In genomic region chr5:170629566-170630175, GRCh38 we compare ENCODE assay signal across 20 cellular contexts.
DNase-seq lines count a peak whose midpoint lies in the region; ATAC-seq and TF ChIP-seq lines count a peak whose summit lies in the region.
"Had no signal": no experiment of that assay in that cellular context is flagged by ENCODE, and none has a peak within 500 bp of the region (broad histone marks: within the 10 kb centered on the region; RNA-seq: fewer than 3 reads in every experiment).

No MANE protein-coding gene starts in this region.

- no peaks in the 10 kb centered on the region for H3K27me3 ChIP-seq in RWPE2 (ENCODE audit: insufficient read depth, poor library complexity, severe bottlenecking)
- H3K27me3 ChIP-seq: BLaER1 had no signal

- peak overlapping the region; percentile 23 for H3K4me3 Mint-ChIP-seq in glutamatergic neuron (ENCODE audit: unreplicated experiment)
- H3K4me3 Mint-ChIP-seq: B cell; CD4-positive, CD25-positive, alpha-beta regulatory T cell; CD8-positive, alpha-beta T cell; GM23338; H9 had no signal

- no peaks in the 10 kb centered on the region for H3K9me3 ChIP-seq in RWPE2 (ENCODE audit: severe bottlenecking)
- H3K9me3 ChIP-seq: BLaER1, Caco-2 had no signal

- no peak overlapping the region for H3K4me3 ChIP-seq in RWPE2 (ENCODE audit: severe bottlenecking)
- H3K4me3 ChIP-seq: BLaER1, GM23338 had no signal

- H3K27ac Mint-ChIP-seq in glutamatergic neuron (ENCODE audit: unreplicated experiment), result peak overlapping the region; percentile 33
- H3K27ac Mint-ChIP-seq: B cell; CD8-positive, alpha-beta T cell; H9 had no signal

- ATAC-seq in RWPE2 (ENCODE audit: low read depth) (no peak), sciatic nerve (no peak), GM18907 (IDR thresholded peaks at IDR 0.05; ENCODE audit: unreplicated experiment) (no peak), HG03135 (IDR thresholded peaks at IDR 0.05; ENCODE audit: unreplicated experiment) (no peak)
- ATAC-seq: CD8-positive, alpha-beta T cell; GM23338; HCT116 had no signal

- H3K9me3 Mint-ChIP-seq in glutamatergic neuron (ENCODE audit: unreplicated experiment), result peaks cover 26% of the 10 kb centered on the region
- H3K9me3 Mint-ChIP-seq: CD4-positive, CD25-positive, alpha-beta regulatory T cell; CD8-positive, alpha-beta T cell; GM23338; H9 had no signal

- peaks cover 23% of the 10 kb centered on the region for H3K27me3 Mint-ChIP-seq in glutamatergic neuron (ENCODE audit: unreplicated experiment)

- H3K4me1 ChIP-seq in RWPE2 (ENCODE audit: insufficient read depth, poor library complexity, severe bottlenecking), result peaks cover 8% of the 10 kb centered on the region

- no peak for TF ChIP-seq CTCF in RWPE2 (IDR thresholded peaks at IDR 0.05; ENCODE audit: poor library complexity, severe bottlenecking)
- no peak for TF ChIP-seq CTCF in glutamatergic neuron (IDR thresholded peaks at IDR 0.05; ENCODE audit: partially characterized antibody, unreplicated experiment)

- intact Hi-C loops in sciatic nerve (cut with DNase I), result no loop called here

- DNase-seq in activated effector memory CD4-positive, alpha-beta T cell treated with anti-CD3 and anti-CD28 coated beads, Interleukin-2, amount 50 U/mL, for 16 hours, result peak; percentile 60
- DNase-seq in activated effector memory CD4-positive, alpha-beta T cell treated with Interleukin-2 at 50 U/mL for 16 hours, result no peak
- DNase-seq in RWPE2 (ENCODE audit: low spot score) (peak; percentile 42), glutamatergic neuron (no peak), sciatic nerve (ENCODE audit: low spot score) (peak; percentile 38), NCI-H82 treated with DMSO at 0.1 percent for 48 hours (lab: John Stamatoyannopoulos, UW; ENCODE audit: unreplicated experiment) (no peak)
- DNase-seq: CD4-positive, CD25-positive, alpha-beta regulatory T cell; CD8-positive, alpha-beta T cell; DMS153; DND-41; H9 had no signal

- H3K36me3 ChIP-seq in RWPE2 (ENCODE audit: low read depth), result no peaks in the 10 kb centered on the region
- H3K36me3 ChIP-seq: BLaER1 had no signal

- H3K27ac ChIP-seq in RWPE2 (ENCODE audit: poor library complexity, severe bottlenecking), result no peak overlapping the region
- H3K27ac ChIP-seq: 22Rv1, BLaER1, C4-2B had no signal

- no peaks in the 10 kb centered on the region for H3K36me3 Mint-ChIP-seq in glutamatergic neuron (ENCODE audit: unreplicated experiment)
- H3K36me3 Mint-ChIP-seq: CD4-positive, CD25-positive, alpha-beta regulatory T cell; CD8-positive, alpha-beta T cell had no signal

- peaks cover 54% of the 10 kb centered on the region for H3K4me1 Mint-ChIP-seq in glutamatergic neuron (ENCODE audit: low read depth, unreplicated experiment)

Comparison
In these comparisons a context has a peak if more than half of its experiments do, and no peak if none do; other contexts are left out.
1. DNase-seq: peak in activated effector memory CD4-positive, alpha-beta T cell treated with anti-CD3 and anti-CD28 coated beads, Interleukin-2, amount 50 U/mL, for 16 hours (single experiment), RWPE2 (single experiment) and sciatic nerve (single experiment); none in activated effector memory CD4-positive, alpha-beta T cell treated with Interleukin-2 at 50 U/mL for 16 hours (single experiment), glutamatergic neuron (single experiment) and NCI-H82 treated with DMSO at 0.1 percent for 48 hours (single experiment).